8 cellular contexts compared by ENCODE assay signal in genomic region chr7:96708872-96709271, GRCh38. TPM values are rescaled to one million over a fixed set of nuclear protein-coding genes. Genes with fewer than 3 reads are reported as not detected.
DNase-seq lines count a peak whose midpoint lies in the region; ATAC-seq, FAIRE-seq and TF ChIP-seq lines count a peak whose summit lies in the region.

No MANE protein-coding gene starts in this region.

- peak overlapping the region; percentile 89 for H3K4me2 ChIP-seq in keratinocyte (ENCODE audit: control insufficient read depth, extremely low read depth, insufficient read depth, low read depth, low read length)

- peaks cover 50% of the 10 kb centered on the region for H3K79me2 ChIP-seq in keratinocyte (ENCODE audit: control insufficient read depth, insufficient read depth, low read length)

- H3K36me3 ChIP-seq in keratinocyte (ENCODE audit: control insufficient read depth in 2 of 2, extremely low read depth in 1 of 2, insufficient read depth in 2 of 2, low read length in 2 of 2) (no peaks in the 10 kb centered on the region), thyroid gland (no peaks in the 10 kb centered on the region)

- CTCF ChIA-PET in activated CD4-positive, alpha-beta memory T cell treated with anti-CD3 and anti-CD28 coated beads, Interleukin-2, amount 10 ng/mL, durations not matched to agents 7 days and 5 days (lab: Charles Lee) = no interaction called here

- H3K27ac Mint-ChIP-seq in activated CD4-positive, alpha-beta memory T cell treated with anti-CD3 and anti-CD28 coated beads, Interleukin-2, amount 10 ng/mL, durations not matched to agents 7 days and 5 days = peak overlapping the region; percentile 94

- peak overlapping the region; percentile 90 for H2AFZ ChIP-seq in keratinocyte (ENCODE audit: control insufficient read depth, low read length)

- peaks cover 2% of the 10 kb centered on the region for H4K20me1 ChIP-seq in keratinocyte (ENCODE audit: control insufficient read depth, extremely low read depth, insufficient read depth, low read length)

- H3K9me1 ChIP-seq in keratinocyte (ENCODE audit: control insufficient read depth, extremely low read depth, insufficient read depth, low read length) = no peaks in the 10 kb centered on the region

- H3K27me3 ChIP-seq in keratinocyte (ENCODE audit: control insufficient read depth, extremely low read depth, insufficient read depth, low read length) = no peaks in the 10 kb centered on the region
- no peaks in the 10 kb centered on the region for H3K27me3 ChIP-seq in thyroid gland

- intact Hi-C loops in thyroid gland (cut with DNase I) = no loop called here

- peaks cover 30% of the 10 kb centered on the region for H3K36me3 Mint-ChIP-seq in activated CD4-positive, alpha-beta memory T cell treated with anti-CD3 and anti-CD28 coated beads, Interleukin-2, amount 10 ng/mL, durations not matched to agents 7 days and 5 days (ENCODE audit: low read depth)

- no peaks in the 10 kb centered on the region for H3K27me3 Mint-ChIP-seq in activated CD4-positive, alpha-beta memory T cell treated with anti-CD3 and anti-CD28 coated beads, Interleukin-2, amount 10 ng/mL, durations not matched to agents 7 days and 5 days

- peaks cover 28% of the 10 kb centered on the region for H3K4me1 Mint-ChIP-seq in activated CD4-positive, alpha-beta memory T cell treated with anti-CD3 and anti-CD28 coated beads, Interleukin-2, amount 10 ng/mL, durations not matched to agents 7 days and 5 days

- dilution Hi-C loops in keratinocyte (cut with MboI; ENCODE audit: extremely low pct_ligation_motif_present, low sequenced_read_pairs) = no loop called here

- H3K9me3 Mint-ChIP-seq in activated CD4-positive, alpha-beta memory T cell treated with anti-CD3 and anti-CD28 coated beads, Interleukin-2, amount 10 ng/mL, durations not matched to agents 7 days and 5 days = peaks cover 13% of the 10 kb centered on the region

- TF ChIP-seq CTCF in GM12875 (IDR thresholded peaks at IDR 0.05; ENCODE audit: borderline replicate concordance, insufficient read depth, low read depth, low read length) = no peak
- TF ChIP-seq CTCF in keratinocyte (optimal IDR thresholded peaks at IDR 0.05 in 1 of 3, IDR thresholded peaks at IDR 0.05 in 1 of 3, conservative IDR thresholded peaks at IDR 0.05 in 1 of 3; ENCODE audit: extremely low read depth in 1 of 3, insufficient read depth in 2 of 3, low read length in 3 of 3) = no peak
- no peak for TF ChIP-seq CTCF in thyroid gland (IDR thresholded peaks at IDR 0.05)

- H3K4me1 ChIP-seq in keratinocyte (ENCODE audit: control insufficient read depth, extremely low read depth, insufficient read depth, low read length) (peaks cover 21% of the 10 kb centered on the region), thyroid gland (peaks cover 12 to 18% of the 10 kb centered on the region in 2 donors)

- no peaks in the 10 kb centered on the region for H3K9me3 ChIP-seq in keratinocyte (ENCODE audit: control insufficient read depth, low read depth, low read length)
- H3K9me3 ChIP-seq in thyroid gland = no peaks in the 10 kb centered on the region

- H3K27ac ChIP-seq in keratinocyte (ENCODE audit: control insufficient read depth, insufficient read depth, low read length) (peak overlapping the region; percentile 93), thyroid gland (peak overlapping the region in 1 of 3 donors; percentile 77)

- TF ChIP-seq POLR2A in thyroid gland (IDR thresholded peaks at IDR 0.05) = no peak

- peak overlapping the region; percentile 92 for H3K9ac ChIP-seq in keratinocyte (ENCODE audit: control insufficient read depth, extremely low read depth, insufficient read depth, low read length)

- POLR2A ChIA-PET in activated CD4-positive, alpha-beta memory T cell treated with anti-CD3 and anti-CD28 coated beads, Interleukin-2, amount 10 ng/mL, durations not matched to agents 7 days and 5 days (lab: Charles Lee) = no interaction called here

- no peak for FAIRE-seq in keratinocyte (lab: Jason Lieb, UNC)

- DNase-seq in activated CD4-positive, alpha-beta memory T cell treated with anti-CD3 and anti-CD28 coated beads, Interleukin-2, amount 10 ng/mL, durations not matched to agents 7 days and 5 days = no peak
- no peak for DNase-seq in keratinocyte (ENCODE audit: low read depth, low spot score)
- DNase-seq in thyroid gland = no peak
- no peak for DNase-seq in stimulated activated CD4-positive, alpha-beta T cell treated with anti-CD3 and anti-CD28 coated beads, Interleukin-12 subunit alpha, Interleukin-12 subunit beta, amount 100 ng/mL, for 4 hours
- no peak for DNase-seq in amygdala (lab: John Stamatoyannopoulos, UW)
- DNase-seq in NK-92 treated with Interleukin-12 subunit alpha and Interleukin-12 subunit beta, amount 100 ng/mL, for 24 hours (lab: John Stamatoyannopoulos, UW) = no peak

- peak overlapping the region; percentile 100 for H3K4me3 Mint-ChIP-seq in activated CD4-positive, alpha-beta memory T cell treated with anti-CD3 and anti-CD28 coated beads, Interleukin-2, amount 10 ng/mL, durations not matched to agents 7 days and 5 days

- WGBS in thyroid gland, 2 donors = 54 to 60% methylated on average over 5 of the region's 5 CpGs

- ATAC-seq in HG02840 (IDR thresholded peaks at IDR 0.05; ENCODE audit: low FRiP score, unreplicated experiment) = peak; percentile 7

- peak overlapping the region; percentile 63 for H3K4me3 ChIP-seq in GM12875 (ENCODE audit: low read depth, low read length)
- H3K4me3 ChIP-seq in keratinocyte (ENCODE audit: control insufficient read depth in 2 of 3, extremely low read depth in 1 of 3, insufficient read depth in 2 of 3, low read depth in 1 of 3, low read length in 3 of 3) = peak overlapping the region; percentile 50 to 95 (median 81)
- peak overlapping the region; percentile 51 to 85 (median 85) for H3K4me3 ChIP-seq in thyroid gland (replicated peaks in 1 of 3)

RNA-seq across cellular contexts. Expression of gene SEM1, which starts 0.8 kb away (rescaled TPM):
- 10 to 100 TPM; 40.5 to 43.3 TPM for total RNA-seq in activated CD4-positive, alpha-beta memory T cell treated with anti-CD3 and anti-CD28 coated beads, Interleukin-2, amount 10 ng/mL, durations not matched to agents 7 days and 5 days
- 79.2 to 180 TPM (median 156 TPM) in 3 replicates for polyA plus RNA-seq in keratinocyte
- polyA plus RNA-seq in keratinocyte (2011; ENCODE audit: low read depth) = 601 TPM
- polyA plus RNA-seq in keratinocyte (2011; cell fraction: cytosol; rRNA removed) = 78.9 and 184 TPM in 2 replicates
- polyA plus RNA-seq in keratinocyte (2011; cell fraction: nucleus; rRNA removed) = 31.1 and 68.8 TPM in 2 replicates
- 293 and 633 TPM in 2 replicates for polyA plus RNA-seq in keratinocyte (2012; ENCODE audit: low replicate concordance)
- polyA minus RNA-seq in keratinocyte = 0.46 to 54.4 TPM (median 5.3 TPM) in 3 replicates
- polyA minus RNA-seq in keratinocyte (2011; cell fraction: cytosol; rRNA and poly(A)+ RNA removed) = 26.5 TPM
- polyA minus RNA-seq in keratinocyte (2011; cell fraction: nucleus; rRNA and poly(A)+ RNA removed) = 13.7 and 34.0 TPM in 2 replicates
- 100 to 1,000 TPM in 1 of 4 donors, 10 to 100 TPM in 3; 15.9 to 147 (median 29.9) TPM for total RNA-seq in thyroid gland
